In genomic region chr2:173772205-173772604, GRCh38 we compare ENCODE assay signal across 2 cellular contexts.
TF ChIP-seq lines count a peak whose summit lies in the region.

No MANE protein-coding gene starts in this region.

TF ChIP-seq in IMR-90, 13 proteins besides CTCF, POLR2A, EP300 and RAD21:
- TF ChIP-seq, protein P1, sequence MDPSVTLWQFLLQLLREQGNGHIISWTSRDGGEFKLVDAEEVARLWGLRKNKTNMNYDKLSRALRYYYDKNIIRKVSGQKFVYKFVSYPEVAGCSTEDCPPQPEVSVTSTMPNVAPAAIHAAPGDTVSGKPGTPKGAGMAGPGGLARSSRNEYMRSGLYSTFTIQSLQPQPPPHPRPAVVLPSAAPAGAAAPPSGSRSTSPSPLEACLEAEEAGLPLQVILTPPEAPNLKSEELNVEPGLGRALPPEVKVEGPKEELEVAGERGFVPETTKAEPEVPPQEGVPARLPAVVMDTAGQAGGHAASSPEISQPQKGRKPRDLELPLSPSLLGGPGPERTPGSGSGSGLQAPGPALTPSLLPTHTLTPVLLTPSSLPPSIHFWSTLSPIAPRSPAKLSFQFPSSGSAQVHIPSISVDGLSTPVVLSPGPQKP (IDR thresholded peaks at IDR 0.05; ENCODE audit: borderline replicate concordance, low read depth, low read length) = no peak
- TF ChIP-seq USF2 (IDR thresholded peaks at IDR 0.05; ENCODE audit: low read depth, low read length) (no peak), CEBPB (IDR thresholded peaks at IDR 0.05; ENCODE audit: low read depth, low read length) (peak; percentile 46), MAZ (IDR thresholded peaks at IDR 0.05; ENCODE audit: borderline replicate concordance, low read depth, low read length) (no peak), MAFK (IDR thresholded peaks at IDR 0.05; ENCODE audit: low read depth, low read length) (no peak)

TF ChIP-seq in K562, 482 proteins besides CTCF, POLR2A, EP300 and RAD21 (continued from another document):
- TF ChIP-seq TFE3 (CRISPR knock-in tag; IDR thresholded peaks at IDR 0.05) (no peak), E2F1 (CRISPR knock-in tag; IDR thresholded peaks at IDR 0.05) (no peak), CEBPG (CRISPR knock-in tag; IDR thresholded peaks at IDR 0.05) (no peak), CEBPG (tag; conservative IDR thresholded peaks at IDR 0.05 in 1 of 2, IDR thresholded peaks at IDR 0.05 in 1 of 2) (peak; percentile 56 to 71)
- TF ChIP-seq, protein P2, sequence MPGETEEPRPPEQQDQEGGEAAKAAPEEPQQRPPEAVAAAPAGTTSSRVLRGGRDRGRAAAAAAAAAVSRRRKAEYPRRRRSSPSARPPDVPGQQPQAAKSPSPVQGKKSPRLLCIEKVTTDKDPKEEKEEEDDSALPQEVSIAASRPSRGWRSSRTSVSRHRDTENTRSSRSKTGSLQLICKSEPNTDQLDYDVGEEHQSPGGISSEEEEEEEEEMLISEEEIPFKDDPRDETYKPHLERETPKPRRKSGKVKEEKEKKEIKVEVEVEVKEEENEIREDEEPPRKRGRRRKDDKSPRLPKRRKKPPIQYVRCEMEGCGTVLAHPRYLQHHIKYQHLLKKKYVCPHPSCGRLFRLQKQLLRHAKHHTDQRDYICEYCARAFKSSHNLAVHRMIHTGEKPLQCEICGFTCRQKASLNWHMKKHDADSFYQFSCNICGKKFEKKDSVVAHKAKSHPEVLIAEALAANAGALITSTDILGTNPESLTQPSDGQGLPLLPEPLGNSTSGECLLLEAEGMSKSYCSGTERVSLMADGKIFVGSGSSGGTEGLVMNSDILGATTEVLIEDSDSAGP (CRISPR knock-in tag; IDR thresholded peaks at IDR 0.05) = no peak
TF ChIP-seq in K562: peak in this region for 1.
